ENCODE assay signal across 14 cellular contexts in genomic region chr1:226891846-226892533, GRCh38. TPM values are rescaled to one million over a fixed set of nuclear protein-coding genes. Genes with fewer than 3 reads are reported as not detected.
A peak's percentile ranks its signal among the peaks of the same experiment; 100 is the strongest.
DNase-seq lines count a peak whose midpoint lies in the region; ATAC-seq lines count a peak whose summit lies in the region.
"Had no signal": no experiment of that assay in that cellular context is flagged by ENCODE, and none has a peak within 500 bp of the region (broad histone marks: within the 10 kb centered on the region; RNA-seq: fewer than 3 reads in every experiment).

No MANE protein-coding gene starts in this region.

- POLR2A ChIA-PET in T-cell (lab: Charles Lee) = no interaction called here

- peak; percentile 26 for ATAC-seq in stimulated activated naive CD8-positive, alpha-beta T cell treated with anti-CD3 and anti-CD28 coated beads, Interleukin-15, amount 100 ng/mL, for 72 hours
- no peak for ATAC-seq in stimulated activated naive CD8-positive, alpha-beta T cell treated with anti-CD3 and anti-CD28 coated beads, Interleukin-15, Interleukin-2, amounts not matched to agents 100 U/mL and 50 U/mL, for 24 hours
- ATAC-seq in T-cell (replicated peaks in 1 of 4) = no peak
- ATAC-seq: mucosa of descending colon had no signal

- peaks cover 19% of the 10 kb centered on the region for H3K36me3 Mint-ChIP-seq in activated T-helper 1 cell treated with anti-CD3 and anti-CD28 coated beads, Interleukin-12 subunit alpha, Interleukin-12 subunit beta, Interleukin-2, Interleukin-4 antibody, amounts not matched to agents 30 ng/mL and 10 ng/mL and 1 ng/mL, durations not matched to agents 14 hours and 24 hours and 36 hours (ENCODE audit: low read depth)
- peaks cover 7% of the 10 kb centered on the region for H3K36me3 Mint-ChIP-seq in T-cell
- H3K36me3 Mint-ChIP-seq: activated naive CD8-positive, alpha-beta T cell treated with anti-CD3 and anti-CD28 coated beads for 36 hours had no signal

- CTCF ChIA-PET in T-cell (lab: Charles Lee) = no interaction called here

- H3K4me1 Mint-ChIP-seq in stimulated activated naive CD8-positive, alpha-beta T cell treated with anti-CD3 and anti-CD28 coated beads, Interleukin-15, amount 100 ng/mL, for 72 hours = no peaks in the 10 kb centered on the region
- H3K4me1 Mint-ChIP-seq in activated T-helper 1 cell treated with anti-CD3 and anti-CD28 coated beads, Interleukin-12 subunit alpha, Interleukin-12 subunit beta, Interleukin-2, Interleukin-4 antibody, amounts not matched to agents 30 ng/mL and 10 ng/mL and 1 ng/mL, durations not matched to agents 14 hours and 24 hours and 36 hours (ENCODE audit: low read depth) = no peaks in the 10 kb centered on the region
- no peaks in the 10 kb centered on the region for H3K4me1 Mint-ChIP-seq in T-cell
- H3K4me1 Mint-ChIP-seq: activated naive CD8-positive, alpha-beta T cell treated with anti-CD3 and anti-CD28 coated beads for 36 hours had no signal

- DNase-seq in stimulated activated naive CD8-positive, alpha-beta T cell treated with anti-CD3 and anti-CD28 coated beads, Interleukin-15, amount 100 ng/mL, for 72 hours = no peak
- no peak for DNase-seq in stimulated activated naive CD8-positive, alpha-beta T cell treated with anti-CD3 and anti-CD28 coated beads, Interleukin-15, Interleukin-2, amounts not matched to agents 100 U/mL and 50 U/mL, for 24 hours
- peak in 47 of 61 donors; percentile 11 to 96 (median 68) for DNase-seq in caudate nucleus (lab: John Stamatoyannopoulos, UW)
- DNase-seq in iris pigment epithelial cell (ENCODE audit: low read depth) = peak; percentile 56
- no peak for DNase-seq in activated T-helper 1 cell treated with anti-CD3 and anti-CD28 coated beads, Interleukin-12 subunit alpha, Interleukin-12 subunit beta, Interleukin-2, Interleukin-4 antibody, amounts not matched to agents 30 ng/mL and 10 ng/mL and 1 ng/mL, durations not matched to agents 14 hours and 24 hours and 36 hours (ENCODE audit: low spot score)
- no peak for DNase-seq in activated effector memory CD4-positive, alpha-beta T cell treated with Interleukin-2 at 50 U/mL for 16 hours
- DNase-seq in NCI-H1105 (lab: John Stamatoyannopoulos, UW) = no peak
- no peak for DNase-seq in T-cell
- DNase-seq: activated naive CD8-positive, alpha-beta T cell treated with anti-CD3 and anti-CD28 coated beads for 36 hours; DMS53; KG1; mucosa of descending colon; NCI-H187; NCI-H526 treated with DMSO at 0.1 percent for 48 hours had no signal

- H3K27ac Mint-ChIP-seq in stimulated activated naive CD8-positive, alpha-beta T cell treated with anti-CD3 and anti-CD28 coated beads, Interleukin-15, amount 100 ng/mL, for 72 hours = peak overlapping the region in 1 of 2 donors; percentile 18
- no peak overlapping the region for H3K27ac Mint-ChIP-seq in activated T-helper 1 cell treated with anti-CD3 and anti-CD28 coated beads, Interleukin-12 subunit alpha, Interleukin-12 subunit beta, Interleukin-2, Interleukin-4 antibody, amounts not matched to agents 30 ng/mL and 10 ng/mL and 1 ng/mL, durations not matched to agents 14 hours and 24 hours and 36 hours
- H3K27ac Mint-ChIP-seq in T-cell = no peak overlapping the region
- H3K27ac Mint-ChIP-seq: activated naive CD8-positive, alpha-beta T cell treated with anti-CD3 and anti-CD28 coated beads for 36 hours had no signal

- intact Hi-C loops in activated T-helper 1 cell treated with anti-CD3 and anti-CD28 coated beads, Interleukin-12 subunit alpha, Interleukin-12 subunit beta, Interleukin-2, Interleukin-4 antibody, amounts not matched to agents 30 ng/mL and 10 ng/mL and 1 ng/mL, durations not matched to agents 14 hours and 24 hours and 36 hours (cut with micrococcal nuclease) = no loop called here

- no peaks in the 10 kb centered on the region for H3K9me3 Mint-ChIP-seq in stimulated activated naive CD8-positive, alpha-beta T cell treated with anti-CD3 and anti-CD28 coated beads, Interleukin-15, amount 100 ng/mL, for 72 hours
- no peaks in the 10 kb centered on the region for H3K9me3 Mint-ChIP-seq in activated T-helper 1 cell treated with anti-CD3 and anti-CD28 coated beads, Interleukin-12 subunit alpha, Interleukin-12 subunit beta, Interleukin-2, Interleukin-4 antibody, amounts not matched to agents 30 ng/mL and 10 ng/mL and 1 ng/mL, durations not matched to agents 14 hours and 24 hours and 36 hours
- no peaks in the 10 kb centered on the region for H3K9me3 Mint-ChIP-seq in T-cell
- H3K9me3 Mint-ChIP-seq: activated naive CD8-positive, alpha-beta T cell treated with anti-CD3 and anti-CD28 coated beads for 36 hours had no signal

- H3K27ac ChIP-seq in caudate nucleus (ENCODE audit: low read depth, low read length) = peak overlapping the region; percentile 86

- no peak overlapping the region for H3K4me3 Mint-ChIP-seq in stimulated activated naive CD8-positive, alpha-beta T cell treated with anti-CD3 and anti-CD28 coated beads, Interleukin-15, amount 100 ng/mL, for 72 hours
- H3K4me3 Mint-ChIP-seq in activated T-helper 1 cell treated with anti-CD3 and anti-CD28 coated beads, Interleukin-12 subunit alpha, Interleukin-12 subunit beta, Interleukin-2, Interleukin-4 antibody, amounts not matched to agents 30 ng/mL and 10 ng/mL and 1 ng/mL, durations not matched to agents 14 hours and 24 hours and 36 hours = no peak overlapping the region
- no peak overlapping the region for H3K4me3 Mint-ChIP-seq in T-cell
- H3K4me3 Mint-ChIP-seq: activated naive CD8-positive, alpha-beta T cell treated with anti-CD3 and anti-CD28 coated beads for 36 hours had no signal

- no peaks in the 10 kb centered on the region for H3K27me3 Mint-ChIP-seq in stimulated activated naive CD8-positive, alpha-beta T cell treated with anti-CD3 and anti-CD28 coated beads, Interleukin-15, amount 100 ng/mL, for 72 hours
- H3K27me3 Mint-ChIP-seq in activated T-helper 1 cell treated with anti-CD3 and anti-CD28 coated beads, Interleukin-12 subunit alpha, Interleukin-12 subunit beta, Interleukin-2, Interleukin-4 antibody, amounts not matched to agents 30 ng/mL and 10 ng/mL and 1 ng/mL, durations not matched to agents 14 hours and 24 hours and 36 hours (ENCODE audit: insufficient read depth) = no peaks in the 10 kb centered on the region
- H3K27me3 Mint-ChIP-seq in T-cell = no peaks in the 10 kb centered on the region
- H3K27me3 Mint-ChIP-seq: activated naive CD8-positive, alpha-beta T cell treated with anti-CD3 and anti-CD28 coated beads for 36 hours had no signal

RNA-seq across cellular contexts. Expression of gene PSEN2, which starts 21.6 kb away (rescaled TPM):
- 13.5 and 14.3 TPM in 2 replicates for total RNA-seq in activated T-helper 1 cell treated with anti-CD3 and anti-CD28 coated beads, Interleukin-12 subunit alpha, Interleukin-12 subunit beta, Interleukin-2, Interleukin-4 antibody, amounts not matched to agents 30 ng/mL and 10 ng/mL and 1 ng/mL, durations not matched to agents 14 hours and 24 hours and 36 hours
- total RNA-seq in T-cell = 1 to 10 TPM; 1.9 to 5.6 (median 4.0) TPM

RNA-seq across cellular contexts. Expression of gene COQ8A, which starts 48.1 kb away (rescaled TPM):
- total RNA-seq in activated T-helper 1 cell treated with anti-CD3 and anti-CD28 coated beads, Interleukin-12 subunit alpha, Interleukin-12 subunit beta, Interleukin-2, Interleukin-4 antibody, amounts not matched to agents 30 ng/mL and 10 ng/mL and 1 ng/mL, durations not matched to agents 14 hours and 24 hours and 36 hours = 33.1 and 33.8 TPM in 2 replicates
- 10 to 100 TPM; 39.7 to 85.9 (median 65.0) TPM for total RNA-seq in T-cell

Comparison
In these comparisons a context has a peak if more than half of its experiments do, and no peak if none do; other contexts are left out.
1. DNase-seq: peak in caudate nucleus (47 of 61) and iris pigment epithelial cell (single experiment); none in stimulated activated naive CD8-positive, alpha-beta T cell treated with anti-CD3 and anti-CD28 coated beads, Interleukin-15, amount 100 ng/mL, for 72 hours (0 of 2), stimulated activated naive CD8-positive, alpha-beta T cell treated with anti-CD3 and anti-CD28 coated beads, Interleukin-15, Interleukin-2, amounts not matched to agents 100 U/mL and 50 U/mL, for 24 hours (single experiment), activated T-helper 1 cell treated with anti-CD3 and anti-CD28 coated beads, Interleukin-12 subunit alpha, Interleukin-12 subunit beta, Interleukin-2, Interleukin-4 antibody, amounts not matched to agents 30 ng/mL and 10 ng/mL and 1 ng/mL, durations not matched to agents 14 hours and 24 hours and 36 hours (single experiment), activated effector memory CD4-positive, alpha-beta T cell treated with Interleukin-2 at 50 U/mL for 16 hours (single experiment), NCI-H1105 (single experiment) and T-cell (0 of 34).